ENCODE assay signal across 8 cellular contexts in genomic region chr7:5822742-5823503, GRCh38. TPM values are rescaled to one million over a fixed set of nuclear protein-coding genes. Genes with fewer than 3 reads are reported as not detected.
A peak's percentile ranks its signal among the peaks of the same experiment; 100 is the strongest.
DNase-seq lines count a peak whose midpoint lies in the region; ATAC-seq and TF ChIP-seq lines count a peak whose summit lies in the region.

No MANE protein-coding gene starts in this region.

- H3K27me3 ChIP-seq in DOHH2 (ENCODE audit: control insufficient read depth, low read length) = peaks cover 17% of the 10 kb centered on the region
- H3K27me3 ChIP-seq in KMS-11 (ENCODE audit: insufficient read depth, low read depth) = no peaks in the 10 kb centered on the region
- no peaks in the 10 kb centered on the region for H3K27me3 ChIP-seq in Panc1 (ENCODE audit: control insufficient read depth, insufficient read depth, low read length)

- intact Hi-C loops in Panc1 (cut with micrococcal nuclease; ENCODE audit: unreplicated experiment) = no loop called here

- H4K20me1 ChIP-seq in DOHH2 (ENCODE audit: control insufficient read depth, insufficient read depth, low read depth, low read length) = no peaks in the 10 kb centered on the region
- H4K20me1 ChIP-seq in KMS-11 (ENCODE audit: insufficient read depth) = no peaks in the 10 kb centered on the region

- peak overlapping the region; percentile 86 to 94 (median 88) for H3K4me3 Mint-ChIP-seq in naive B cell
- peak overlapping the region; percentile 81 for H3K4me3 Mint-ChIP-seq in stimulated activated effector memory CD8-positive, alpha-beta T cell treated with anti-CD3 and anti-CD28 coated beads, Interleukin-12 subunit alpha, Interleukin-12 subunit beta, amount 100 ng/mL, for 72 hours

- H3K9ac ChIP-seq in KMS-11 = peak overlapping the region; percentile 50; the same call in 1 of the 2 replicates

- no peaks in the 10 kb centered on the region for H3K27me3 Mint-ChIP-seq in naive B cell

- peak overlapping the region; percentile 62 for H2AFZ ChIP-seq in KMS-11 (ENCODE audit: low read depth)

- H3K9me3 Mint-ChIP-seq in naive B cell = no peaks in the 10 kb centered on the region
- H3K9me3 Mint-ChIP-seq in stimulated activated effector memory CD8-positive, alpha-beta T cell treated with anti-CD3 and anti-CD28 coated beads, Interleukin-12 subunit alpha, Interleukin-12 subunit beta, amount 100 ng/mL, for 72 hours = no peaks in the 10 kb centered on the region

- H3K9me3 ChIP-seq in DOHH2 (ENCODE audit: control insufficient read depth, insufficient read depth, low read length) (no peaks in the 10 kb centered on the region), Panc1 (ENCODE audit: control insufficient read depth, insufficient read depth, low read depth, low read length) (no peaks in the 10 kb centered on the region)

- CTCF ChIA-PET in Panc1 (lab: Charles Lee) = interaction anchor here (1.2 kb wide), 1 partner anchor 42 kb away, joined by 6 read pairs; the partner anchor contains the start of gene RNF216

- peak overlapping the region; percentile 86 to 95 (median 92) for H3K27ac Mint-ChIP-seq in naive B cell
- H3K27ac Mint-ChIP-seq in stimulated activated effector memory CD8-positive, alpha-beta T cell treated with anti-CD3 and anti-CD28 coated beads, Interleukin-12 subunit alpha, Interleukin-12 subunit beta, amount 100 ng/mL, for 72 hours = peak overlapping the region; percentile 90

- H3K36me3 Mint-ChIP-seq in naive B cell = no peaks in the 10 kb centered on the region
- peaks cover 6% of the 10 kb centered on the region for H3K36me3 Mint-ChIP-seq in stimulated activated effector memory CD8-positive, alpha-beta T cell treated with anti-CD3 and anti-CD28 coated beads, Interleukin-12 subunit alpha, Interleukin-12 subunit beta, amount 100 ng/mL, for 72 hours

- in situ Hi-C loops in Panc1 (cut with HindIII; ENCODE audit: low pct_unique_long_range_greater_than_20kb, low sequenced_read_pairs) = loop anchor here (25.0 kb wide), 1 partner anchor 136 kb away; no protein-coding TSS in a partner anchor

- no peaks in the 10 kb centered on the region for H3K9me2 ChIP-seq in DOHH2 (replicated peaks; ENCODE audit: control insufficient read depth, low read length)

- POLR2A ChIA-PET in Panc1 (lab: Charles Lee) = interaction anchor here (0.6 kb wide), 1 partner anchor 704 kb away, joined by 4 read pairs; no protein-coding TSS in a partner anchor

- ATAC-seq in GM21786 (IDR thresholded peaks at IDR 0.05; ENCODE audit: unreplicated experiment) (peak; percentile 100), Panc1 (peak; percentile 100), naive B cell (ENCODE audit: low read depth in 2 of 2) (peak; percentile 98 to 99)
- ATAC-seq in stimulated activated effector memory CD8-positive, alpha-beta T cell treated with anti-CD3 and anti-CD28 coated beads, Interleukin-12 subunit alpha, Interleukin-12 subunit beta, amount 100 ng/mL, for 72 hours = peak; percentile 100

- DNase-seq in Panc1 (ENCODE audit: low read depth, low spot score) = peak; percentile 90
- DNase-seq in activated T-helper 1 cell treated with Interleukin-2 at 50 U/mL for 16 hours (ENCODE audit: low read depth) = peak; percentile 95
- DNase-seq in fibroblast of gingiva (ENCODE audit: low read depth) = peak; percentile 87
- peak; percentile 94 for DNase-seq in naive B cell
- DNase-seq in stimulated activated effector memory CD8-positive, alpha-beta T cell treated with anti-CD3 and anti-CD28 coated beads, Interleukin-12 subunit alpha, Interleukin-12 subunit beta, amount 100 ng/mL, for 72 hours (ENCODE audit: low spot score in 2 of 2) = peak; percentile 83 to 96

- H3K27ac ChIP-seq in DOHH2 (ENCODE audit: low read depth, low read length) (peak overlapping the region; percentile 3; the same call in 1 of the 2 replicates), KMS-11 (peak overlapping the region; percentile 73), Panc1 (ENCODE audit: low read length) (peak overlapping the region; percentile 93)

- H3K4me1 ChIP-seq in DOHH2 (ENCODE audit: control insufficient read depth, low read length) (peaks cover 27% of the 10 kb centered on the region), KMS-11 (ENCODE audit: low read depth, poor library complexity, severe bottlenecking) (peaks cover 17% of the 10 kb centered on the region), Panc1 (ENCODE audit: control insufficient read depth, insufficient read depth, low read length) (no peaks in the 10 kb centered on the region)

- H3K4me1 Mint-ChIP-seq in naive B cell = peaks cover 13 to 33% (median 21%) of the 10 kb centered on the region in 3 donors
- peaks cover 14% of the 10 kb centered on the region for H3K4me1 Mint-ChIP-seq in stimulated activated effector memory CD8-positive, alpha-beta T cell treated with anti-CD3 and anti-CD28 coated beads, Interleukin-12 subunit alpha, Interleukin-12 subunit beta, amount 100 ng/mL, for 72 hours

- no peak for TF ChIP-seq CTCF in DOHH2 (IDR thresholded peaks at IDR 0.05; ENCODE audit: low read depth, low read length, poor library complexity, severe bottlenecking)
- TF ChIP-seq CTCF in KMS-11 (conservative IDR thresholded peaks at IDR 0.05; ENCODE audit: low read depth, low read length) = no peak
- TF ChIP-seq CTCF in Panc1 (IDR thresholded peaks at IDR 0.05) = no peak

- H3K36me3 ChIP-seq in DOHH2 (ENCODE audit: control insufficient read depth, low read length) (no peaks in the 10 kb centered on the region), KMS-11 (ENCODE audit: insufficient read depth) (no peaks in the 10 kb centered on the region), Panc1 (ENCODE audit: control insufficient read depth, insufficient read depth, low read length) (no peaks in the 10 kb centered on the region)

- no TSS peak for BruUV-seq in Panc1 (replicated peaks; lab: Mats Ljungman, UMichigan)

- H3K79me2 ChIP-seq in DOHH2 (ENCODE audit: control insufficient read depth, low read length) (no peaks in the 10 kb centered on the region), KMS-11 (ENCODE audit: insufficient read depth, low read depth) (no peaks in the 10 kb centered on the region)

- H3K4me3 ChIP-seq in DOHH2 (ENCODE audit: low read length) (peak overlapping the region; percentile 92), KMS-11 (IDR thresholded peaks at IDR 0.05; ENCODE audit: insufficient read depth, low read depth, low read length) (no peak overlapping the region), Panc1 (ENCODE audit: low read depth in 2 of 2, low read length in 2 of 2) (peak overlapping the region; percentile 59 to 73)

- H3K4me2 ChIP-seq in DOHH2 (ENCODE audit: low read length) = peak overlapping the region; percentile 99
- peak overlapping the region; percentile 95 for H3K4me2 ChIP-seq in KMS-11

- H3F3A ChIP-seq in DOHH2 (ENCODE audit: control insufficient read depth, insufficient read depth) = 0 out of 2 replicates have a peak, but pooled peaks cover 4% of the 10 kb centered on the region

RNA-seq across cellular contexts. Expression of gene RNF216, which starts 41.5 kb away (rescaled TPM):
- total RNA-seq in Panc1 (2021; ENCODE audit: unreplicated experiment) = 61.6 TPM
- 42.2 TPM for polyA plus RNA-seq in Panc1 (2012; ENCODE audit: insufficient read length)
- polyA plus RNA-seq in naive B cell (ENCODE audit: low read depth in 6 of 6) = 10 to 100 TPM; 16.0 to 39.2 (median 22.6) TPM

RNA-seq across cellular contexts. Expression of gene OCM, which starts 57.7 kb away (rescaled TPM):
- total RNA-seq in Panc1 (2021; ENCODE audit: unreplicated experiment) = not detected
- polyA plus RNA-seq in Panc1 (2012; ENCODE audit: insufficient read length) = not detected
- under 1 TPM in 2 of 6 donors, not detected in 4; 0.47 to 0.52 TPM for polyA plus RNA-seq in naive B cell (ENCODE audit: low read depth in 6 of 6)

Comparison
In these comparisons a context has a peak if more than half of its experiments do, and no peak if none do; other contexts are left out.
1. H3K27ac ChIP-seq: peak in every context shown above with its lines; median percentile 93 in Panc1; 73 in KMS-11; 3 in DOHH2.